ENCODE assay signal across 13 cellular contexts in the genomic region with DNA sequence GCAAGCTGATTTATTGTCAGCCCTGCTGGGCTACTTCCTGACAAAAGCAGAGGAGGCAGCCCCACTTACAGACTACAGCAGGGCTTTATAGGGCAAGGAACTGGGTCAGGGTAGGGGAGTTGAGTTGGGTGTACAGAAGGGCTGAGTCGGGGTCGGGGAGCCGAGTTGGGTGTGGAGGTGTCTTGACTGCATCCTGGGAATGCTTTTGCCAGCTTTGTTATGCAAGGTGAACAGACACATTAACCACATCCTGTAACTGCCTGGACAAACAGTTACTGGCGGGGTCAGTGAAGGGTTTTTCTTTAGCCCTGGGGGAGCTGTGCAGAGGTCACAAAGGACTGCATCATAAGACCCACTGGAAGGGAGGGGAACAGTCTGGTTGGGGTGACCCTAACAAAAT. TPM values are rescaled to one million over a fixed set of nuclear protein-coding genes. Genes with fewer than 3 reads are reported as not detected.
A peak's percentile ranks its signal among the peaks of the same experiment; 100 is the strongest.
DNase-seq lines count a peak whose midpoint lies in the region; ATAC-seq and TF ChIP-seq lines count a peak whose summit lies in the region.
"Had no signal": no experiment of that assay in that cellular context is flagged by ENCODE, and none has a peak within 500 bp of the region (broad histone marks: within the 10 kb centered on the region; RNA-seq: fewer than 3 reads in every experiment).

No MANE protein-coding gene starts in this region.

- H3K4me3 Mint-ChIP-seq in activated naive CD4-positive, alpha-beta T cell treated with anti-CD3 and anti-CD28 coated beads for 36 hours, result no peak overlapping the region

- ATAC-seq in left ventricle myocardium superior (peak; percentile 46), HG03457 (IDR thresholded peaks at IDR 0.05; ENCODE audit: unreplicated experiment) (no peak)

- WGBS in transverse colon (ENCODE audit: low coverage in 1 of 2), 2 donors, result 71 to 80% methylated on average over 3 to 4 of the region's 4 CpGs

- no peaks in the 10 kb centered on the region for H3K36me3 ChIP-seq in transverse colon
- no peaks in the 10 kb centered on the region for H3K36me3 ChIP-seq in uterus
- H3K36me3 ChIP-seq: BLaER1, sigmoid colon had no signal

- in situ Hi-C loops in transverse colon (cut with MboI; ENCODE audit: low pct_ligation_motif_present in 1 of 4, low pct_unique_long_range_greater_than_20kb in 1 of 4, low sequenced_read_pairs in 3 of 4), result no loop called here

- TF ChIP-seq EP300 in transverse colon (IDR thresholded peaks at IDR 0.05; ENCODE audit: low read depth), result no peak

- CTCF ChIA-PET in activated naive CD4-positive, alpha-beta T cell treated with anti-CD3 and anti-CD28 coated beads for 36 hours (lab: Charles Lee), result interaction anchor here (0.6 to 3.1 kb wide), 2 partner anchors 47 to 207 kb away, joined by 3 to 12 read pairs; no protein-coding TSS in a partner anchor

- H3K9me3 ChIP-seq in transverse colon (peaks cover 0 to 4% of the 10 kb centered on the region in 2 donors), uterus (no peaks in the 10 kb centered on the region)
- H3K9me3 ChIP-seq: BLaER1 had no signal

- peak overlapping the region; percentile 46 for H3K27ac Mint-ChIP-seq in activated naive CD4-positive, alpha-beta T cell treated with anti-CD3 and anti-CD28 coated beads for 36 hours

- intact Hi-C loops in activated naive CD4-positive, alpha-beta T cell treated with anti-CD3 and anti-CD28 coated beads for 36 hours (cut with micrococcal nuclease), result loop anchor here (5.0 kb wide), 1 partner anchor 46 kb away; no protein-coding TSS in a partner anchor
- intact Hi-C loops in left ventricle myocardium superior (cut with micrococcal nuclease), result no loop called here
- intact Hi-C loops in transverse colon (cut with DNase I; ENCODE audit: low total_unique reads), result no loop called here
- intact Hi-C loops in uterus (cut with DNase I; ENCODE audit: low total_unique reads), result no loop called here

- H3K4me1 ChIP-seq in transverse colon, result peaks cover 0 to 25% (median 13%) of the 10 kb centered on the region in 4 donors
- H3K4me1 ChIP-seq in uterus, result peaks cover 0 to 9% of the 10 kb centered on the region in 2 donors

- no peaks in the 10 kb centered on the region for H3K27me3 Mint-ChIP-seq in activated naive CD4-positive, alpha-beta T cell treated with anti-CD3 and anti-CD28 coated beads for 36 hours (ENCODE audit: low read depth)

- H3K36me3 Mint-ChIP-seq in activated naive CD4-positive, alpha-beta T cell treated with anti-CD3 and anti-CD28 coated beads for 36 hours (ENCODE audit: low read depth), result peaks cover 15% of the 10 kb centered on the region

- H3K9me3 Mint-ChIP-seq in activated naive CD4-positive, alpha-beta T cell treated with anti-CD3 and anti-CD28 coated beads for 36 hours, result peaks cover 11% of the 10 kb centered on the region

- DNase-seq in activated naive CD4-positive, alpha-beta T cell treated with anti-CD3 and anti-CD28 coated beads for 36 hours, result no peak
- DNase-seq in activated naive CD4-positive, alpha-beta T cell (lab: John Stamatoyannopoulos, UW), result no peak
- DNase-seq in SKM-1 treated with dmso at 0.1 percent for 144 hours (lab: John Stamatoyannopoulos, UW; ENCODE audit: unreplicated experiment), result peak; percentile 50
- no peak for DNase-seq in left ventricle myocardium superior
- DNase-seq in transverse colon, result no peak
- DNase-seq in uterus, result no peak
- no peak for DNase-seq in caudate nucleus (lab: John Stamatoyannopoulos, UW)
- DNase-seq: head of caudate nucleus, NCI-H1930, sigmoid colon, T-helper 9 cell had no signal

- H3K27me3 ChIP-seq in transverse colon (no peaks in the 10 kb centered on the region), uterus (no peaks in the 10 kb centered on the region)
- H3K27me3 ChIP-seq: BLaER1, sigmoid colon had no signal

- H3K4me3 ChIP-seq in transverse colon (no peak overlapping the region), uterus (no peak overlapping the region)
- H3K4me3 ChIP-seq: BLaER1, sigmoid colon had no signal

- no peak for TF ChIP-seq POLR2A in transverse colon (IDR thresholded peaks at IDR 0.05)
- no peak for TF ChIP-seq POLR2A in uterus (IDR thresholded peaks at IDR 0.05)

- TF ChIP-seq CTCF in transverse colon (IDR thresholded peaks at IDR 0.05), result no peak
- no peak for TF ChIP-seq CTCF in uterus (IDR thresholded peaks at IDR 0.05)

- H3K27ac ChIP-seq in transverse colon (peak overlapping the region in 3 of 4 donors; percentile 14 to 47 (median 26)), uterus (peak overlapping the region in 1 of 2 donors; percentile 75), caudate nucleus (ENCODE audit: low read depth, low read length) (no peak overlapping the region)
- H3K27ac ChIP-seq: BLaER1 had no signal

- H3K4me1 Mint-ChIP-seq in activated naive CD4-positive, alpha-beta T cell treated with anti-CD3 and anti-CD28 coated beads for 36 hours (ENCODE audit: low read depth), result peaks cover 42% of the 10 kb centered on the region

RNA-seq across cellular contexts. Expression of a gene that starts 39.1 kb away (rescaled TPM):
- total RNA-seq in activated naive CD4-positive, alpha-beta T cell treated with anti-CD3 and anti-CD28 coated beads for 36 hours, result 10 to 100 TPM; 84.3 to 85.5 TPM
- total RNA-seq in left ventricle myocardium superior, result 0.99 TPM
- total RNA-seq in transverse colon, result 1 to 10 TPM in 2 of 4 donors, not detected in 2; 1.5 to 7.3 TPM
- 1 to 10 TPM in 1 of 4 donors, under 1 TPM in 2, not detected in 1; 0.26 to 1.6 (median 0.83) TPM for total RNA-seq in uterus

RNA-seq across cellular contexts. Expression of a gene that starts 52.1 kb away (rescaled TPM):
- under 1 TPM in 1 of 2 experiments, not detected in 1; 0.07 TPM for total RNA-seq in activated naive CD4-positive, alpha-beta T cell treated with anti-CD3 and anti-CD28 coated beads for 36 hours
- total RNA-seq in left ventricle myocardium superior (not detected), transverse colon (not detected), uterus (not detected)
- total RNA-seq: sigmoid colon had no signal

Comparison
In these comparisons a context has a peak if more than half of its experiments do, and no peak if none do; other contexts are left out.
1. RNA of a gene that starts 39.1 kb away (total RNA-seq): 84.3 to 85.5 TPM in activated naive CD4-positive, alpha-beta T cell treated with anti-CD3 and anti-CD28 coated beads for 36 hours; 1.5 to 7.3 TPM in transverse colon, 0.99 TPM in left ventricle myocardium superior (single experiment) and 0.26 to 1.6 TPM in uterus; every median in the first group is over 10 times any median in the second.